27 cellular contexts compared by ENCODE assay signal in the genomic region with DNA sequence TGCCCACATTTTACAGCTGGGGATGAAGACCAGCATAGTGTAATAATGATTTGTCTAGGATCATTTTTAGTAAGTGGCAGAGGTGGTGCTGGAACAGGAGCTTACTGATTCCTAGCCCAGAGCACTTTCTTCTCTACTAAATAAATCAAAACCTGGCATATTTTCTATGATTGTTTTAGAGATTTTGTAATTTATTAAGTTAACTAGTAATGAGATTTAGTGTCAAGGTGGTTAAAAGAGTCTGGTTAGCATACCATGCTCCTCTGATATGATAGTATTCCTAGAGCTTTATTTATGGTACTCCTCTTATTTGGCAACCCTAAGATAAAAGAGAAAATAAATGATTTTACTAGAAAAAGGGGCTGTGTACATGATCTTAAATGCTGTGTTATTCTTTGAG.
"Had no signal": no experiment of that assay in that cellular context is flagged by ENCODE, and none has a peak within 500 bp of the region (broad histone marks: within the 10 kb centered on the region; RNA-seq: fewer than 3 reads in every experiment).

No MANE protein-coding gene starts in this region.

- H3K4me1 Mint-ChIP-seq: stimulated activated effector memory CD8-positive, alpha-beta T cell treated with anti-CD3 and anti-CD28 coated beads, Interleukin-12 subunit alpha, Interleukin-12 subunit beta, amount 100 ng/mL, for 72 hours; stimulated activated memory B cell treated with anti-CD40 and anti-IgM and Interleukin-4, amounts not matched to agents 10 μg/mL and 1 μg/mL and 100 μg/mL, for 72 hours; stimulated activated naive B cell treated with anti-CD40 and anti-IgM and Interleukin-4, amounts not matched to agents 10 μg/mL and 1 μg/mL and 100 μg/mL, for 72 hours; stimulated activated naive CD8-positive, alpha-beta T cell treated with anti-CD3 and anti-CD28 coated beads, Interleukin-15, amount 100 ng/mL, for 72 hours had no signal

- ATAC-seq: stimulated activated effector memory CD8-positive, alpha-beta T cell treated with anti-CD3 and anti-CD28 coated beads, Interleukin-12 subunit alpha, Interleukin-12 subunit beta, amount 100 ng/mL, for 72 hours; stimulated activated memory B cell treated with anti-CD40 and anti-IgM and Interleukin-4, amounts not matched to agents 10 μg/mL and 1 μg/mL and 100 μg/mL, for 72 hours; stimulated activated naive B cell treated with anti-CD40 and anti-IgM and Interleukin-4, amounts not matched to agents 10 μg/mL and 1 μg/mL and 100 μg/mL, for 72 hours; stimulated activated naive CD8-positive, alpha-beta T cell treated with anti-CD3 and anti-CD28 coated beads, Interleukin-15, amount 100 ng/mL, for 72 hours; stimulated activated naive CD8-positive, alpha-beta T cell treated with anti-CD3 and anti-CD28 coated beads, Interleukin-15, Interleukin-2, amounts not matched to agents 100 U/mL and 50 U/mL, for 24 hours; upper lobe of right lung had no signal

- H3K27me3 Mint-ChIP-seq: stimulated activated memory B cell treated with anti-CD40 and anti-IgM and Interleukin-4, amounts not matched to agents 10 μg/mL and 1 μg/mL and 100 μg/mL, for 72 hours; stimulated activated naive B cell treated with anti-CD40 and anti-IgM and Interleukin-4, amounts not matched to agents 10 μg/mL and 1 μg/mL and 100 μg/mL, for 72 hours; stimulated activated naive CD8-positive, alpha-beta T cell treated with anti-CD3 and anti-CD28 coated beads, Interleukin-15, amount 100 ng/mL, for 72 hours; stimulated activated naive CD8-positive, alpha-beta T cell treated with anti-CD3 and anti-CD28 coated beads, Interleukin-15, Interleukin-2, amounts not matched to agents 100 ng/mL and 50 ng/mL, for 24 hours had no signal

- H3K9me3 Mint-ChIP-seq: stimulated activated memory B cell treated with anti-CD40 and anti-IgM and Interleukin-4, amounts not matched to agents 10 μg/mL and 1 μg/mL and 100 μg/mL, for 72 hours; stimulated activated naive B cell treated with anti-CD40 and anti-IgM and Interleukin-4, amounts not matched to agents 10 μg/mL and 1 μg/mL and 100 μg/mL, for 72 hours; stimulated activated naive CD8-positive, alpha-beta T cell treated with anti-CD3 and anti-CD28 coated beads, Interleukin-15, amount 100 ng/mL, for 72 hours; type B pancreatic cell had no signal

- H3K27ac Mint-ChIP-seq: stimulated activated effector memory CD8-positive, alpha-beta T cell treated with anti-CD3 and anti-CD28 coated beads, Interleukin-12 subunit alpha, Interleukin-12 subunit beta, amount 100 ng/mL, for 72 hours; stimulated activated memory B cell treated with anti-CD40 and anti-IgM and Interleukin-4, amounts not matched to agents 10 μg/mL and 1 μg/mL and 100 μg/mL, for 72 hours; stimulated activated naive B cell treated with anti-CD40 and anti-IgM and Interleukin-4, amounts not matched to agents 10 μg/mL and 1 μg/mL and 100 μg/mL, for 72 hours; stimulated activated naive CD8-positive, alpha-beta T cell treated with anti-CD3 and anti-CD28 coated beads, Interleukin-15, amount 100 ng/mL, for 72 hours; stimulated activated naive CD8-positive, alpha-beta T cell treated with anti-CD3 and anti-CD28 coated beads, Interleukin-15, Interleukin-2, amounts not matched to agents 100 ng/mL and 50 ng/mL, for 24 hours; type B pancreatic cell had no signal

- H3K4me1 ChIP-seq: stomach, suprapubic skin, testis, thyroid gland, tibial artery, tibial nerve, transverse colon, upper lobe of left lung, upper lobe of right lung, uterus, vagina had no signal

- H3K4me3 Mint-ChIP-seq: stimulated activated effector memory CD8-positive, alpha-beta T cell treated with anti-CD3 and anti-CD28 coated beads, Interleukin-12 subunit alpha, Interleukin-12 subunit beta, amount 100 ng/mL, for 72 hours; stimulated activated memory B cell treated with anti-CD40 and anti-IgM and Interleukin-4, amounts not matched to agents 10 μg/mL and 1 μg/mL and 100 μg/mL, for 72 hours; stimulated activated naive B cell treated with anti-CD40 and anti-IgM and Interleukin-4, amounts not matched to agents 10 μg/mL and 1 μg/mL and 100 μg/mL, for 72 hours; stimulated activated naive CD8-positive, alpha-beta T cell treated with anti-CD3 and anti-CD28 coated beads, Interleukin-15, amount 100 ng/mL, for 72 hours; stimulated activated naive CD8-positive, alpha-beta T cell treated with anti-CD3 and anti-CD28 coated beads, Interleukin-15, Interleukin-2, amounts not matched to agents 100 ng/mL and 50 ng/mL, for 24 hours; type B pancreatic cell had no signal

- H3K27ac ChIP-seq: stomach, suprapubic skin, testis, thoracic aorta, thyroid gland, tibial artery, tibial nerve, transverse colon, upper lobe of left lung, upper lobe of right lung, uterus, vagina had no signal

- H3K9me3 ChIP-seq: stomach, suprapubic skin, testis, thoracic aorta, thyroid gland, tibial artery, tibial nerve, transverse colon, upper lobe of left lung, upper lobe of right lung, uterus, vagina had no signal

- DNase-seq: stimulated activated CD4-positive, alpha-beta T cell treated with anti-CD3 and anti-CD28 coated beads, Interleukin-4, amount 100 ng/mL, for 1 hour; stimulated activated CD4-positive, alpha-beta T cell treated with anti-CD3 and anti-CD28 coated beads, Interleukin-4, amount 100 ng/mL, for 24 hours; stimulated activated CD4-positive, alpha-beta T cell treated with anti-CD3 and anti-CD28 coated beads, Interleukin-4, amount 100 ng/mL, for 4 hours; stimulated activated CD8-positive, alpha-beta memory T cell treated with anti-CD3 and anti-CD28 coated beads, Interleukin-4, amount 100 ng/mL, for 48 hours; stimulated activated naive B cell treated with anti-CD40 and anti-IgM and Interleukin-4, amounts not matched to agents 10 μg/mL and 1 μg/mL and 100 μg/mL, for 72 hours; stimulated activated naive CD4-positive, alpha-beta T cell; stimulated activated naive CD4-positive, alpha-beta T cell treated with Interleukin-2 at 50 U/mL for 16 hours; stimulated activated naive CD8-positive, alpha-beta T cell treated with anti-CD3 and anti-CD28 coated beads, Interleukin-15, amount 100 ng/mL, for 72 hours; stimulated activated naive CD8-positive, alpha-beta T cell treated with anti-CD3 and anti-CD28 coated beads, Interleukin-15, Interleukin-2, amounts not matched to agents 100 U/mL and 50 U/mL, for 24 hours; stomach; substantia nigra; testis; thyroid gland; tibial artery; transverse colon; trophoblast cell; upper lobe of left lung; upper lobe of right lung; uterus had no signal

- H3K27me3 ChIP-seq: stomach, suprapubic skin, testis, thyroid gland, tibial artery, tibial nerve, transverse colon, upper lobe of left lung, upper lobe of right lung, uterus, vagina had no signal

- H3K4me3 ChIP-seq: stomach, suprapubic skin, testis, thoracic aorta, thyroid gland, tibial artery, tibial nerve, transverse colon, upper lobe of left lung, upper lobe of right lung, uterus, vagina had no signal

- H3K36me3 ChIP-seq: stomach, suprapubic skin, thoracic aorta, thyroid gland, tibial artery, tibial nerve, transverse colon, upper lobe of left lung, upper lobe of right lung, uterus, vagina had no signal

- H3K36me3 Mint-ChIP-seq: stimulated activated effector memory CD8-positive, alpha-beta T cell treated with anti-CD3 and anti-CD28 coated beads, Interleukin-12 subunit alpha, Interleukin-12 subunit beta, amount 100 ng/mL, for 72 hours; stimulated activated memory B cell treated with anti-CD40 and anti-IgM and Interleukin-4, amounts not matched to agents 10 μg/mL and 1 μg/mL and 100 μg/mL, for 72 hours; stimulated activated naive B cell treated with anti-CD40 and anti-IgM and Interleukin-4, amounts not matched to agents 10 μg/mL and 1 μg/mL and 100 μg/mL, for 72 hours; type B pancreatic cell had no signal
